8 cellular contexts compared by ENCODE assay signal in the genomic region with DNA sequence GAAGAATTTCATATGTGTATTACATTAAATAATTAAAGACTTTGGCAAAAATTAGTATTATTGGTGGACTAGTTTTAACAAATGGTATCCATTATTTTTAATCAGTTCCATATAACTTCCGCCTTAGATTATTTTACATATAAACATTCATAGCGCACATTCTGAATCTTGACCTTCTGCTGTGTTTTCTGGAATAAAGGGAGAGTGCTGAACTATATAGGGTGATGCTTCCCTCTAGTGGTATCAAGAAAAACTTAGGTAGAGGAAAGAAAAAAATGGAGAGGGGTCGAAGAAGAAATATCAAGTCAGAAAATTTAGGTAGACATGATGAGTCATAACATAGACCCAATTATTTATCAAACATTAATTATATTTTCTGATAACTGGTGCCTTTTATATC.
DNase-seq lines count a peak whose midpoint lies in the region; ATAC-seq and TF ChIP-seq lines count a peak whose summit lies in the region.

No MANE protein-coding gene starts in this region.

- DNase-seq in D341Med (ENCODE audit: low spot score), result peak; percentile 45
- peak; percentile 71 for DNase-seq in IMR-90
- DNase-seq in SKM-1 (lab: John Stamatoyannopoulos, UW; ENCODE audit: unreplicated experiment), result peak; percentile 28
- no peak for DNase-seq in glutamatergic neuron
- no peak for DNase-seq in testis
- no peak for DNase-seq in posterior cingulate gyrus
- DNase-seq in ecto neural progenitor cell (ENCODE audit: low spot score), result no peak

- H3K4ac ChIP-seq in IMR-90 (ENCODE audit: low read depth, low read length), result no peak overlapping the region

- H3K36me3 Mint-ChIP-seq in glutamatergic neuron (ENCODE audit: unreplicated experiment), result no peaks in the 10 kb centered on the region

- H3K4me2 ChIP-seq in IMR-90 (ENCODE audit: low read depth, low read length), result no peak overlapping the region

- no peaks in the 10 kb centered on the region for H3K9me3 Mint-ChIP-seq in glutamatergic neuron (ENCODE audit: unreplicated experiment)

- in situ Hi-C loops in IMR-90 (cut with MboI; ENCODE audit: low sequenced_read_pairs), result loop anchor here (5.0 to 25.0 kb wide), 4 partner anchors 122 to 1857 kb away; no protein-coding TSS in a partner anchor

- no peak overlapping the region for H3K18ac ChIP-seq in IMR-90 (ENCODE audit: low read depth, low read length)

- H3K4me3 Mint-ChIP-seq in glutamatergic neuron (ENCODE audit: unreplicated experiment), result no peak overlapping the region

- no peak overlapping the region for H3K4me3 ChIP-seq in IMR-90 (ENCODE audit: insufficient read depth, low read depth, low read length)
- no peak overlapping the region for H3K4me3 ChIP-seq in testis

- H3K56ac ChIP-seq in IMR-90 (ENCODE audit: extremely low read depth, insufficient read depth, low read length), result no peak overlapping the region

- H4K8ac ChIP-seq in IMR-90 (ENCODE audit: low read depth in 2 of 2, low read length in 2 of 2), result no peak overlapping the region

- H2AK9ac ChIP-seq in IMR-90 (replicated peaks; ENCODE audit: low read depth, low read length, poor library complexity), result no peak overlapping the region

- intact Hi-C loops in IMR-90 (cut with micrococcal nuclease) (loop anchor here (1.0 to 10.0 kb wide), 6 partner anchors 122 to 1320 kb away; a partner anchor contains a TSS), testis (cut with DNase I; ENCODE audit: low total_unique reads) (loop anchor here (10.0 kb wide), 1 partner anchor 140 kb away; no protein-coding TSS in a partner anchor), posterior cingulate gyrus (cut with DNase I) (loop anchor here (5.0 to 10.0 kb wide), 2 partner anchors 120 to 242 kb away; no protein-coding TSS in a partner anchor)

- peak; percentile 78 for TF ChIP-seq RAD21 in IMR-90 (IDR thresholded peaks at IDR 0.05; ENCODE audit: low read length)

- H3K23ac ChIP-seq in IMR-90 (ENCODE audit: low read depth, low read length), result no peak overlapping the region

- no peak overlapping the region for H2BK15ac ChIP-seq in IMR-90 (ENCODE audit: low read depth, low read length)

- H3K79me1 ChIP-seq in IMR-90 (ENCODE audit: low read depth in 1 of 2, low read length in 2 of 2), result no peaks in the 10 kb centered on the region

- POLR2A ChIA-PET in IMR-90 (lab: Charles Lee; ENCODE audit: unreplicated experiment), result no interaction called here

- H2BK5ac ChIP-seq in IMR-90 (ENCODE audit: low read depth, low read length, poor library complexity, severe bottlenecking), result no peak overlapping the region

- peak; percentile 76 for TF ChIP-seq CTCF in IMR-90 (conservative IDR thresholded peaks at IDR 0.05; ENCODE audit: low read depth, low read length)
- TF ChIP-seq CTCF in glutamatergic neuron (IDR thresholded peaks at IDR 0.05; ENCODE audit: partially characterized antibody, unreplicated experiment), result peak; percentile 67
- peak in 2 of 3 experiments; percentile 52 to 58 for TF ChIP-seq CTCF in testis (IDR thresholded peaks at IDR 0.05)

- peaks cover 2% of the 10 kb centered on the region for H3K4me1 Mint-ChIP-seq in glutamatergic neuron (ENCODE audit: low read depth, unreplicated experiment)

- CTCF ChIA-PET in IMR-90 (lab: Yijun Ruan, JAX), result interaction anchor here (0.6 to 1.3 kb wide), 7 partner anchors 14 to 1886 kb away, joined by 3 to 10 read pairs (median 4); no protein-coding TSS in a partner anchor

- no peaks in the 10 kb centered on the region for H3K4me1 ChIP-seq in IMR-90 (ENCODE audit: control insufficient read depth, insufficient read depth, low read length)
- H3K4me1 ChIP-seq in testis, result no peaks in the 10 kb centered on the region

- no peaks in the 10 kb centered on the region for H3K36me3 ChIP-seq in IMR-90 (ENCODE audit: control insufficient read depth, insufficient read depth, low read length)
- no peaks in the 10 kb centered on the region for H3K36me3 ChIP-seq in testis (ENCODE audit: low read depth, missing control alignments)

- H3K9me3 ChIP-seq in IMR-90 (ENCODE audit: control insufficient read depth, insufficient read depth, low read length) (no peaks in the 10 kb centered on the region), testis (no peaks in the 10 kb centered on the region)

- H3K27ac ChIP-seq in IMR-90 (ENCODE audit: insufficient read depth, low read length) (no peak overlapping the region), testis (no peak overlapping the region)

- H2AFZ ChIP-seq in IMR-90 (replicated peaks; ENCODE audit: low read length, poor library complexity), result no peak overlapping the region

- no peak overlapping the region for H2BK20ac ChIP-seq in IMR-90 (ENCODE audit: low read depth, low read length)

- no TSS peak for BruUV-seq in IMR-90 (replicated peaks; lab: Mats Ljungman, UMichigan)

- H4K20me1 ChIP-seq in IMR-90 (ENCODE audit: insufficient read depth, low read length), result no peaks in the 10 kb centered on the region

- H2AK5ac ChIP-seq in IMR-90 (ENCODE audit: low read depth, low read length), result no peak overlapping the region

- H3K27ac Mint-ChIP-seq in glutamatergic neuron (ENCODE audit: unreplicated experiment), result no peak overlapping the region

- H3K9ac ChIP-seq in IMR-90 (ENCODE audit: low read depth, low read length), result no peak overlapping the region

- H3K27me3 ChIP-seq in IMR-90 (ENCODE audit: control insufficient read depth, insufficient read depth, low read length) (no peaks in the 10 kb centered on the region), testis (no peaks in the 10 kb centered on the region)

- no CpG with 5 or more reads among the region's 3 CpGs for WGBS in IMR-90 (ENCODE audit: extremely low coverage in 2 of 2, insufficient read length in 1 of 2), 2 experiments
- WGBS in testis, 2 donors, result 25 to 40% methylated on average over 3 of the region's 3 CpGs

- TF ChIP-seq POLR2A in IMR-90 (IDR thresholded peaks at IDR 0.05; ENCODE audit: low read depth, low read length), result no peak
- TF ChIP-seq POLR2A in testis (IDR thresholded peaks at IDR 0.05), result no peak

- dilution Hi-C loops in IMR-90 (cut with HindIII; ENCODE audit: low sequenced_read_pairs, unreplicated experiment), result no loop called here

- H4K5ac ChIP-seq in IMR-90 (ENCODE audit: low read depth, low read length), result no peak overlapping the region

- no peaks in the 10 kb centered on the region for H3K27me3 Mint-ChIP-seq in glutamatergic neuron (ENCODE audit: unreplicated experiment)

- H3K14ac ChIP-seq in IMR-90 (replicated peaks; ENCODE audit: low read depth, low read length), result no peak overlapping the region

- H3K9me1 ChIP-seq in IMR-90 (ENCODE audit: insufficient read depth, low read length), result no peaks in the 10 kb centered on the region

- H4K91ac ChIP-seq in IMR-90 (ENCODE audit: insufficient read depth, low read depth, low read length), result no peak overlapping the region

- ATAC-seq in IMR-90 (ENCODE audit: low read depth) (peak; percentile 90), HG03135 (IDR thresholded peaks at IDR 0.05; ENCODE audit: unreplicated experiment) (no peak)

- H2BK120ac ChIP-seq in IMR-90 (ENCODE audit: low read depth, low read length), result no peak overlapping the region

TF ChIP-seq in IMR-90, 13 proteins besides CTCF, POLR2A, EP300 and RAD21:
- TF ChIP-seq SMC3 (IDR thresholded peaks at IDR 0.05; ENCODE audit: low read depth, low read length), result peak; percentile 75
- no peak for TF ChIP-seq MAFK (IDR thresholded peaks at IDR 0.05; ENCODE audit: low read depth, low read length)
- 0 out of 2 replicates have a peak, but pooled peaks have one; percentile 34 for TF ChIP-seq FOS (IDR thresholded peaks at IDR 0.05; ENCODE audit: low read depth, low read length)

Comparison
In these comparisons a context has a peak if more than half of its experiments do, and no peak if none do; other contexts are left out.
1. DNase-seq: peak in D341Med (single experiment), IMR-90 (single experiment) and SKM-1 (single experiment); none in glutamatergic neuron (single experiment), testis (single experiment), posterior cingulate gyrus (0 of 10) and ecto neural progenitor cell (single experiment).
2. Peak in every context shown above with its lines, with median percentiles within 50 percentile points of each other: CTCF ChIP-seq.